In the genomic region with DNA sequence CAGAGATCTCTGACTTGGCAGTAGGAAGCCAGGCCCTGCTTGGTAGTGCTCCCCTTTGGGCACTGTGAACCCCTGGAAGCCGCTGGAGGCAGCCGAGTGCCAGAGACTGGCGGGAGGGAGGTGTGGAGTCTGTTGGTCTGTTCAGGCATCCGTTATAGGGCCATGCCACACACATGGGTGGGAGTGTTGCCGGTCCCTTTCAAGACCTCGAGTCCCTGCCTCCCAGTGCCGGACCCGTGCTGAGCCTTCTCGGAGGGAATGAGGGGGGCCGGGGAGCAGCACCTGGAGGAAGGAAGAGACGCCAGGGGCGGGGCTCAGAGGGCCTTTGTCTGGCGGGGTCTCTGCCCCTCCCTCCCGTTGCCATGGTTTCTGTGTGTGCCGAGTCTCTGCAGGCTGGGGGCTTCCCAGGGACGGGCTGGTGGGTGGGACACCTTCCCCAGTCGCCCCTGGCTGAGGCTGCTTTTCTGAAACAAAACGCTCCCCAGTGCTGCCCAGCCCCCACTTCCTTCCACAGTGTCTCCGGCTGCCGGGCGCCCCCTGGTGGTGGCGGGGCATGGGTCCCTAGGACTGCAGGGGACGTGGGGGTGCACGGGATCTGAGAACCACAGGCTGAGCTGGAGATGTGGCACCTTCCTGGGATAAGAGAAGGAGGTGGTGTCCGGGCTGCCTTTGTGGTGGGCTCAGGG, we compare ENCODE assay signal across 9 cellular contexts. TPM values are rescaled to one million over a fixed set of nuclear protein-coding genes. Genes with fewer than 3 reads are reported as not detected.
DNase-seq lines count a peak whose midpoint lies in the region; ATAC-seq and TF ChIP-seq lines count a peak whose summit lies in the region.
"Had no signal": no experiment of that assay in that cellular context is flagged by ENCODE, and none has a peak within 500 bp of the region (broad histone marks: within the 10 kb centered on the region; RNA-seq: fewer than 3 reads in every experiment).

No MANE protein-coding gene starts in this region.

- peak; percentile 66 for ATAC-seq in GM18909 (IDR thresholded peaks at IDR 0.05; ENCODE audit: poor library complexity, unreplicated experiment)
- ATAC-seq in HG03342 (IDR thresholded peaks at IDR 0.05; ENCODE audit: unreplicated experiment) = peak; percentile 63

- peak overlapping the region; percentile 87 for H3K27ac ChIP-seq in endodermal cell (ENCODE audit: low read depth, low read length)

- H3K36me3 Mint-ChIP-seq in endodermal cell (ENCODE audit: low read depth) = peaks cover 23% of the 10 kb centered on the region

- WGBS in endodermal cell (ENCODE audit: insufficient coverage in 1 of 2, insufficient read length in 1 of 2), 2 experiments = 9 to 12% methylated on average over 15 to 25 of the region's 25 CpGs

- H3K27me3 Mint-ChIP-seq in endodermal cell (ENCODE audit: insufficient read depth) = no peaks in the 10 kb centered on the region

- peaks cover 32% of the 10 kb centered on the region for H3K36me3 ChIP-seq in endodermal cell (ENCODE audit: control insufficient read depth, insufficient read depth, low read length)

- H3K4me3 ChIP-seq in endodermal cell (ENCODE audit: low read length) = peak overlapping the region; percentile 18

- H3K9ac ChIP-seq in endodermal cell (ENCODE audit: extremely low read depth, low read length, poor library complexity, severe bottlenecking) = peak overlapping the region; percentile 53

- H3K9me3 ChIP-seq in endodermal cell (ENCODE audit: control insufficient read depth, low read length) = no peaks in the 10 kb centered on the region

- no peaks in the 10 kb centered on the region for H3K27me3 ChIP-seq in endodermal cell (ENCODE audit: control insufficient read depth, insufficient read depth, low read length, poor library complexity, severe bottlenecking)

- peak; percentile 100 for TF ChIP-seq CTCF in endodermal cell (conservative IDR thresholded peaks at IDR 0.05)

- H3K4me1 Mint-ChIP-seq in endodermal cell = peaks cover 35% of the 10 kb centered on the region

- DNase-seq in AG20443 (ENCODE audit: low spot score) (peak; percentile 86), endodermal cell (peak; percentile 99), midbrain (lab: John Stamatoyannopoulos, UW) (peak; percentile 88)
- DNase-seq in NK-92 treated with Interleukin-12 subunit alpha and Interleukin-12 subunit beta, amount 100 ng/mL, for 24 hours (lab: John Stamatoyannopoulos, UW) = peak; percentile 69
- DNase-seq in activated CD8-positive, alpha-beta memory T cell treated with anti-CD3 and anti-CD28 coated beads, Interleukin-2, amount 50 U/mL, for 1 hour (ENCODE audit: extremely low read depth) = peak; percentile 92
- peak; percentile 79 to 85 for DNase-seq in stimulated activated CD8-positive, alpha-beta memory T cell treated with anti-CD3 and anti-CD28 coated beads, Interleukin-15, amount 100 ng/mL, for 4 hours (ENCODE audit: low read depth in 2 of 2)

- peak overlapping the region; percentile 95 for H3K27ac Mint-ChIP-seq in endodermal cell

- no peaks in the 10 kb centered on the region for H3K9me3 Mint-ChIP-seq in endodermal cell

- peak overlapping the region; percentile 20 for H3K4me3 Mint-ChIP-seq in endodermal cell

- H3K4me1 ChIP-seq in endodermal cell (ENCODE audit: control insufficient read depth, insufficient read depth, low read length) = peaks cover 25% of the 10 kb centered on the region

RNA-seq across cellular contexts. Expression of a gene that starts 10.0 kb away (rescaled TPM):
- total RNA-seq in endodermal cell = 100 to 1,000 TPM; 243 to 278 TPM
- 454 TPM for polyA plus RNA-seq in endodermal cell (2013, experiment 1 of 2)
- polyA plus RNA-seq in endodermal cell (2013, experiment 2 of 2) = 428 TPM

RNA-seq across cellular contexts. Expression of a gene that starts 23.0 kb away (rescaled TPM):
- 10 to 100 TPM in 1 of 2 donors, 1 to 10 TPM in 1; 6.5 to 10.3 TPM for total RNA-seq in endodermal cell
- polyA plus RNA-seq in endodermal cell (2013, experiment 1 of 2) = 19.4 TPM
- 15.1 TPM for polyA plus RNA-seq in endodermal cell (2013, experiment 2 of 2)

RNA-seq across cellular contexts. Expression of a gene that starts 32.9 kb away (rescaled TPM):
- not detected for total RNA-seq in endodermal cell
- polyA plus RNA-seq in endodermal cell (2013, experiment 1 of 2) = 0.25 TPM
- not detected for polyA plus RNA-seq in endodermal cell (2013, experiment 2 of 2)
- total RNA-seq: HT1080 had no signal

RNA-seq across cellular contexts. Expression of a gene that starts 40.9 kb away (rescaled TPM):
- 1 to 10 TPM; 1.5 to 1.9 TPM for total RNA-seq in endodermal cell
- 4.4 TPM for polyA plus RNA-seq in endodermal cell (2013, experiment 1 of 2)
- 4.3 TPM for polyA plus RNA-seq in endodermal cell (2013, experiment 2 of 2)
- total RNA-seq: HT1080 had no signal

RNA-seq across cellular contexts. Expression of a gene that starts 46.3 kb away (rescaled TPM):
- 10 to 100 TPM; 56.6 to 70.9 TPM for total RNA-seq in endodermal cell
- 42.4 TPM for polyA plus RNA-seq in endodermal cell (2013, experiment 1 of 2)
- polyA plus RNA-seq in endodermal cell (2013, experiment 2 of 2) = 35.6 TPM

Comparison
In these comparisons a context has a peak if more than half of its experiments do, and no peak if none do; other contexts are left out.
1. Peak in every context shown above with its lines: DNase-seq, ATAC-seq, H3K4me3 ChIP-seq and H3K27ac ChIP-seq.